Comparison of ENCODE assay signal across 25 cellular contexts in the genomic region with DNA sequence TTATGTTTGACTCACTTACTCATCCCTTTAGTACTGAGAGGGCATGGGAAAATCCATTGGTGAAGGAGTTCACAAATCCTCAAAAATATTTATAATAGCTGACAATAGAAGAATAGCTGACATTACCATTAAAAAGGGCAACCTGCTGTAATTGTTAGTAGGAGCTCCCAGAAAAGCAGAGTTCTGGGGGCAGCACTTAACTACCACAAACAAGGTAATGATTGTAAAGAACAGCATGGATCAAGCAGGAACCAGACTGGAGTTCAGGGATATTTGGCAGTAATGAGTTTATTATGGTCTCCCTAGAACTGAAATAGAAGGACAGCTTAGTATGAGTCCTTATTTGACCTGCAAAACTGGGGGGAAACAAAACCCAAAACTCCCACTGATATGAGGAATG.
"Had no signal": no experiment of that assay in that cellular context is flagged by ENCODE, and none has a peak within 500 bp of the region (broad histone marks: within the 10 kb centered on the region; RNA-seq: fewer than 3 reads in every experiment).

No MANE protein-coding gene starts in this region.

- H3K4me1 ChIP-seq: adrenal gland had no signal

- H3K27me3 ChIP-seq: adrenal gland had no signal

- H3K4me1 Mint-ChIP-seq: activated CD4-positive, alpha-beta memory T cell treated with anti-CD3 and anti-CD28 coated beads, Interleukin-2, amount 10 ng/mL, durations not matched to agents 7 days and 5 days; activated CD4-positive, alpha-beta T cell treated with anti-CD3 and anti-CD28 coated beads for 36 hours; activated naive CD8-positive, alpha-beta T cell treated with anti-CD3 and anti-CD28 coated beads, Interleukin-2, amount 10 ng/mL, durations not matched to agents 7 days and 5 days; activated T-helper 17 cell treated with anti-CD3 and anti-CD28 coated beads, Interleukin-2, amount 50 U/mL, for 72 hours; T-cell had no signal

- ATAC-seq: activated CD4-positive, alpha-beta T cell treated with anti-CD3 and anti-CD28 coated beads for 36 hours; activated T-helper 17 cell treated with anti-CD3 and anti-CD28 coated beads, Interleukin-2, amount 50 U/mL, for 72 hours; Panc1; Right ventricle myocardium inferior; T-cell had no signal

- H3K36me3 ChIP-seq: adrenal gland had no signal

- H3K9me3 ChIP-seq: adrenal gland had no signal

- H3K9me3 Mint-ChIP-seq: activated CD4-positive, alpha-beta memory T cell treated with anti-CD3 and anti-CD28 coated beads, Interleukin-2, amount 10 ng/mL, durations not matched to agents 7 days and 5 days had no signal

- H3K36me3 Mint-ChIP-seq: activated naive CD8-positive, alpha-beta T cell treated with anti-CD3 and anti-CD28 coated beads, Interleukin-2, amount 10 ng/mL, durations not matched to agents 7 days and 5 days; T-cell had no signal

- H3K27ac ChIP-seq: adrenal gland, SK-N-MC had no signal

- H3K27ac Mint-ChIP-seq: activated CD4-positive, alpha-beta memory T cell treated with anti-CD3 and anti-CD28 coated beads, Interleukin-2, amount 10 ng/mL, durations not matched to agents 7 days and 5 days; activated CD4-positive, alpha-beta T cell treated with anti-CD3 and anti-CD28 coated beads for 36 hours; activated naive CD8-positive, alpha-beta T cell treated with anti-CD3 and anti-CD28 coated beads, Interleukin-2, amount 10 ng/mL, durations not matched to agents 7 days and 5 days; activated T-helper 17 cell treated with anti-CD3 and anti-CD28 coated beads, Interleukin-2, amount 50 U/mL, for 72 hours; T-cell had no signal

- H3K27me3 Mint-ChIP-seq: activated CD4-positive, alpha-beta memory T cell treated with anti-CD3 and anti-CD28 coated beads, Interleukin-2, amount 10 ng/mL, durations not matched to agents 7 days and 5 days; activated CD4-positive, alpha-beta T cell treated with anti-CD3 and anti-CD28 coated beads for 36 hours; activated naive CD8-positive, alpha-beta T cell treated with anti-CD3 and anti-CD28 coated beads, Interleukin-2, amount 10 ng/mL, durations not matched to agents 7 days and 5 days; activated T-helper 17 cell treated with anti-CD3 and anti-CD28 coated beads, Interleukin-2, amount 50 U/mL, for 72 hours; T-cell had no signal

- H3K4me3 Mint-ChIP-seq: activated CD4-positive, alpha-beta memory T cell treated with anti-CD3 and anti-CD28 coated beads, Interleukin-2, amount 10 ng/mL, durations not matched to agents 7 days and 5 days; activated CD4-positive, alpha-beta T cell treated with anti-CD3 and anti-CD28 coated beads for 36 hours; activated naive CD8-positive, alpha-beta T cell treated with anti-CD3 and anti-CD28 coated beads, Interleukin-2, amount 10 ng/mL, durations not matched to agents 7 days and 5 days; activated T-helper 17 cell treated with anti-CD3 and anti-CD28 coated beads, Interleukin-2, amount 50 U/mL, for 72 hours; T-cell had no signal

- H3K4me3 ChIP-seq: adrenal gland, SK-N-MC had no signal

- DNase-seq: activated CD4-positive, alpha-beta memory T cell treated with anti-CD3 and anti-CD28 coated beads, Interleukin-2, amount 10 ng/mL, durations not matched to agents 7 days and 5 days; activated CD4-positive, alpha-beta T cell treated with anti-CD3 and anti-CD28 coated beads for 36 hours; activated CD4-positive, alpha-beta T cell treated with anti-CD3 and anti-CD28 coated beads, Interleukin-2, amount 50 U/mL, for 1 hour; activated gamma-delta T cell; activated naive CD4-positive, alpha-beta T cell treated with anti-CD3 and anti-CD28 coated beads, Interleukin-2, amount 50 U/mL, for 16 hours; activated naive CD8-positive, alpha-beta T cell treated with anti-CD3 and anti-CD28 coated beads, Interleukin-2, amount 10 ng/mL, durations not matched to agents 7 days and 5 days; activated T-cell treated with anti-CD3 and anti-CD28 coated beads for 4 hours; activated T-cell treated with anti-CD3 and anti-CD28 coated beads, Interleukin-2, amount 50 U/mL, for 48 hours; adrenal gland; anterior cingulate cortex; cerebellar nuclear complex; Kasumi-1; KBM-7; NCI-H1048; NCI-H1694; NCI-H2029; NCI-H510A treated with DMSO at 0.1 percent for 48 hours; NCI-H774; OCI-M1; RPMI8226; T-cell had no signal
